Comparison of ENCODE assay signal across 20 cellular contexts in the genomic region with DNA sequence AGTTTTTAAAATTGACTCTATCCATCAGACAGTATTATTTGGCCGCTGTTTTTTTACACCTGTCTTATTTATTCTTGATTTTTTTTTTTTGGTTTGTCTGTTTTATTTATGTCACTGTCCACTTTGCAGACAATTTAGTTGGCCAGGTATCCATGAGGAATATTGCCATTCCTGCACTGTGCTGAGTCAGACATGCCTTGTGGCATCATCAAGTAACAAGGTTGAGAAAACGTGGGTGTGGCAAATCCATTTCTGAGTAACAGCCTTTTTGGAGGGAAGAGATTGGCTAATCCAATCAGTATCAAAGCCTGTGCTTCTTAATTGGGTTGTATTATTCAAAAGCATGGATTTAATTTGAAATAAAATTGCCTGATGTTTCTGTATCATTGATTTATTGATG.
DNase-seq lines count a peak whose midpoint lies in the region; ATAC-seq and TF ChIP-seq lines count a peak whose summit lies in the region.
"Had no signal": no experiment of that assay in that cellular context is flagged by ENCODE, and none has a peak within 500 bp of the region (broad histone marks: within the 10 kb centered on the region; RNA-seq: fewer than 3 reads in every experiment).

No MANE protein-coding gene starts in this region.

- no peak for ATAC-seq in activated CD8-positive, alpha-beta T cell treated with anti-CD3 and anti-CD28 coated beads for 36 hours
- ATAC-seq in HG03025 (IDR thresholded peaks at IDR 0.05; ENCODE audit: low FRiP score, unreplicated experiment): no peak
- ATAC-seq: GM12878; stimulated activated memory B cell treated with anti-CD40 and anti-IgM and Interleukin-4, amounts not matched to agents 10 μg/mL and 1 μg/mL and 100 μg/mL, for 72 hours had no signal

- no peak overlapping the region for H3K4ac ChIP-seq in mesendoderm (ENCODE audit: low read depth, low read length)

- H4K8ac ChIP-seq in mesendoderm (ENCODE audit: low read depth, low read length): no peak overlapping the region

- H2BK120ac ChIP-seq in mesendoderm (ENCODE audit: low read depth, low read length): no peak overlapping the region

- H3K56ac ChIP-seq in mesendoderm (ENCODE audit: low read length): no peak overlapping the region

- TF ChIP-seq CTCF in LNCaP clone FGC (IDR thresholded peaks at IDR 0.05; ENCODE audit: control insufficient read depth, extremely low read depth, insufficient read depth) (no peak), choroid plexus epithelial cell (conservative IDR thresholded peaks at IDR 0.05; ENCODE audit: low read depth, low read length) (no peak)
- TF ChIP-seq CTCF in activated CD8-positive, alpha-beta T cell treated with anti-CD3 and anti-CD28 coated beads for 36 hours (IDR thresholded peaks at IDR 0.05): no peak

- no peak overlapping the region for H3K27ac Mint-ChIP-seq in activated CD8-positive, alpha-beta T cell treated with anti-CD3 and anti-CD28 coated beads for 36 hours
- no peak overlapping the region for H3K27ac Mint-ChIP-seq in activated naive CD4-positive, alpha-beta T cell treated with anti-CD3 and anti-CD28 coated beads, Interleukin-2, amount 10 ng/mL, durations not matched to agents 7 days and 5 days
- H3K27ac Mint-ChIP-seq: activated naive CD8-positive, alpha-beta T cell treated with anti-CD3 and anti-CD28 coated beads for 36 hours; naive B cell; stimulated activated memory B cell treated with anti-CD40 and anti-IgM and Interleukin-4, amounts not matched to agents 10 μg/mL and 1 μg/mL and 100 μg/mL, for 72 hours had no signal

- no peak overlapping the region for H2AK5ac ChIP-seq in mesendoderm (ENCODE audit: low read length)

- H3K18ac ChIP-seq in mesendoderm (ENCODE audit: low read length): no peak overlapping the region

- no CpG with 5 or more reads among the region's 2 CpGs for WGBS in mesendoderm (ENCODE audit: extremely low coverage, insufficient coverage, low lambda C conversion rate)

- no peak overlapping the region for H3K23ac ChIP-seq in mesendoderm (ENCODE audit: low read length)

- H3K9me3 Mint-ChIP-seq in activated CD8-positive, alpha-beta T cell treated with anti-CD3 and anti-CD28 coated beads for 36 hours: peaks cover 6% of the 10 kb centered on the region
- H3K9me3 Mint-ChIP-seq in activated naive CD4-positive, alpha-beta T cell treated with anti-CD3 and anti-CD28 coated beads, Interleukin-2, amount 10 ng/mL, durations not matched to agents 7 days and 5 days: no peaks in the 10 kb centered on the region
- H3K9me3 Mint-ChIP-seq: activated naive CD8-positive, alpha-beta T cell treated with anti-CD3 and anti-CD28 coated beads for 36 hours had no signal

- H3K4me3 Mint-ChIP-seq in activated CD8-positive, alpha-beta T cell treated with anti-CD3 and anti-CD28 coated beads for 36 hours: no peak overlapping the region
- H3K4me3 Mint-ChIP-seq in activated naive CD4-positive, alpha-beta T cell treated with anti-CD3 and anti-CD28 coated beads, Interleukin-2, amount 10 ng/mL, durations not matched to agents 7 days and 5 days: no peak overlapping the region
- H3K4me3 Mint-ChIP-seq: activated naive CD8-positive, alpha-beta T cell treated with anti-CD3 and anti-CD28 coated beads for 36 hours; naive B cell; stimulated activated memory B cell treated with anti-CD40 and anti-IgM and Interleukin-4, amounts not matched to agents 10 μg/mL and 1 μg/mL and 100 μg/mL, for 72 hours had no signal

- H3K27ac ChIP-seq in mesendoderm (ENCODE audit: low read depth, low read length): no peak overlapping the region
- H3K27ac ChIP-seq: coronary artery, right lobe of liver had no signal

- H3K9ac ChIP-seq in mesendoderm (ENCODE audit: low read length): no peak overlapping the region

- intact Hi-C loops in activated CD8-positive, alpha-beta T cell treated with anti-CD3 and anti-CD28 coated beads for 36 hours (cut with micrococcal nuclease): no loop called here

- H3K27me3 ChIP-seq in mesendoderm (ENCODE audit: insufficient read depth, low read length, poor library complexity): no peaks in the 10 kb centered on the region
- H3K27me3 ChIP-seq: right lobe of liver had no signal

- peaks cover 1% of the 10 kb centered on the region for H3K4me1 ChIP-seq in mesendoderm (ENCODE audit: control insufficient read depth, low read depth, low read length)
- H3K4me1 ChIP-seq: right lobe of liver had no signal

- no peak overlapping the region for H2BK15ac ChIP-seq in mesendoderm (replicated peaks; ENCODE audit: low read depth)

- H3K27me3 Mint-ChIP-seq in activated CD8-positive, alpha-beta T cell treated with anti-CD3 and anti-CD28 coated beads for 36 hours: peaks cover 1% of the 10 kb centered on the region
- H3K27me3 Mint-ChIP-seq in activated naive CD4-positive, alpha-beta T cell treated with anti-CD3 and anti-CD28 coated beads, Interleukin-2, amount 10 ng/mL, durations not matched to agents 7 days and 5 days: peaks cover 9% of the 10 kb centered on the region
- H3K27me3 Mint-ChIP-seq: naive B cell; stimulated activated memory B cell treated with anti-CD40 and anti-IgM and Interleukin-4, amounts not matched to agents 10 μg/mL and 1 μg/mL and 100 μg/mL, for 72 hours had no signal

- no peak overlapping the region for H4K5ac ChIP-seq in mesendoderm (ENCODE audit: low read length)

- no peaks in the 10 kb centered on the region for H3K79me1 ChIP-seq in mesendoderm (ENCODE audit: low read length)

- H3K4me3 ChIP-seq in LNCaP clone FGC (ENCODE audit: low read depth, low read length) (no peak overlapping the region), choroid plexus epithelial cell (ENCODE audit: low read depth, low read length) (no peak overlapping the region), mesendoderm (ENCODE audit: low read length) (no peak overlapping the region)
- H3K4me3 ChIP-seq: coronary artery, GM12878, right lobe of liver had no signal

- H2BK5ac ChIP-seq in mesendoderm (ENCODE audit: low read length): no peak overlapping the region

- POLR2A ChIA-PET in activated CD8-positive, alpha-beta T cell treated with anti-CD3 and anti-CD28 coated beads for 36 hours (lab: Charles Lee): no interaction called here

- H3K4me1 Mint-ChIP-seq in activated CD8-positive, alpha-beta T cell treated with anti-CD3 and anti-CD28 coated beads for 36 hours (ENCODE audit: low read depth): peaks cover 4% of the 10 kb centered on the region
- H3K4me1 Mint-ChIP-seq in activated naive CD4-positive, alpha-beta T cell treated with anti-CD3 and anti-CD28 coated beads, Interleukin-2, amount 10 ng/mL, durations not matched to agents 7 days and 5 days: peaks cover 4% of the 10 kb centered on the region

- H3K4me2 ChIP-seq in mesendoderm (ENCODE audit: low read length): no peak overlapping the region

- no peaks in the 10 kb centered on the region for H3K36me3 ChIP-seq in mesendoderm (ENCODE audit: control insufficient read depth, insufficient read depth, low read length)
- H3K36me3 ChIP-seq: right lobe of liver had no signal

- no peaks in the 10 kb centered on the region for H3K79me2 ChIP-seq in mesendoderm (ENCODE audit: control insufficient read depth, insufficient read depth, low read length)

- CTCF ChIA-PET in activated CD8-positive, alpha-beta T cell treated with anti-CD3 and anti-CD28 coated beads for 36 hours (lab: Charles Lee): no interaction called here
- CTCF ChIA-PET in activated naive CD4-positive, alpha-beta T cell treated with anti-CD3 and anti-CD28 coated beads, Interleukin-2, amount 10 ng/mL, durations not matched to agents 7 days and 5 days (lab: Charles Lee): no interaction called here

- H3K36me3 Mint-ChIP-seq in activated CD8-positive, alpha-beta T cell treated with anti-CD3 and anti-CD28 coated beads for 36 hours (ENCODE audit: low read depth): no peaks in the 10 kb centered on the region
- H3K36me3 Mint-ChIP-seq in activated naive CD4-positive, alpha-beta T cell treated with anti-CD3 and anti-CD28 coated beads, Interleukin-2, amount 10 ng/mL, durations not matched to agents 7 days and 5 days: no peaks in the 10 kb centered on the region
- H3K36me3 Mint-ChIP-seq: activated naive CD8-positive, alpha-beta T cell treated with anti-CD3 and anti-CD28 coated beads for 36 hours; naive B cell; stimulated activated memory B cell treated with anti-CD40 and anti-IgM and Interleukin-4, amounts not matched to agents 10 μg/mL and 1 μg/mL and 100 μg/mL, for 72 hours had no signal

- DNase-seq in CD1c-positive myeloid dendritic cell (ENCODE audit: extremely low spot score): peak; percentile 29
- peak; percentile 76 for DNase-seq in LNCaP clone FGC (ENCODE audit: low read depth)
- DNase-seq in choroid plexus epithelial cell (ENCODE audit: low read depth): peak; percentile 57
- peak; percentile 35 for DNase-seq in mesendoderm
- DNase-seq in activated CD8-positive, alpha-beta T cell treated with anti-CD3 and anti-CD28 coated beads for 36 hours: no peak
- DNase-seq in DMS79 (lab: John Stamatoyannopoulos, UW): no peak
- DNase-seq in activated naive CD4-positive, alpha-beta T cell treated with anti-CD3 and anti-CD28 coated beads, Interleukin-2, amount 10 ng/mL, durations not matched to agents 7 days and 5 days: no peak
- DNase-seq: activated CD4-positive, CD25-positive, alpha-beta regulatory T cell; activated naive CD8-positive, alpha-beta T cell treated with anti-CD3 and anti-CD28 coated beads for 36 hours; DMS53; foreskin melanocyte; KG1; naive B cell; NCI-H2107; right lobe of liver; stimulated activated CD4-positive, alpha-beta T cell treated with anti-CD3 and anti-CD28 coated beads, Interleukin-4, amount 100 ng/mL, for 4 hours had no signal

Comparison
In these comparisons a context has a peak if more than half of its experiments do, and no peak if none do; other contexts are left out.
1. DNase-seq: peak in CD1c-positive myeloid dendritic cell (single experiment), LNCaP clone FGC (single experiment), choroid plexus epithelial cell (single experiment) and mesendoderm (single experiment); none in activated CD8-positive, alpha-beta T cell treated with anti-CD3 and anti-CD28 coated beads for 36 hours (single experiment), DMS79 (single experiment) and activated naive CD4-positive, alpha-beta T cell treated with anti-CD3 and anti-CD28 coated beads, Interleukin-2, amount 10 ng/mL, durations not matched to agents 7 days and 5 days (single experiment).